3 cellular contexts compared by ENCODE assay signal in the genomic region with DNA sequence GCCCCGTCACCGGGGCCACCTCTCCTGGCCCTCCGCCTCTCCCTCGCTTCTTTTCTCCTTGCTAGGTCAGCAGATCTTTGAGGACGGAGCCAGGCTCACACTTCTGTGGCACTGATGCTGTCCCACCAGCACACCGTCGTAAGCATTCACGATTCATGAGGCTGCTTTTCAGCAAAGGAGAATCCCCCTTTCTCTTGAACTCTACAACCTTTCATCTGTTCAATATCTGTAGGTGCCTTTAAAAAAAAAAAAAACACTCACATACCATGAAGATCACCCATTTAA.
A peak's percentile ranks its signal among the peaks of the same experiment; 100 is the strongest.
TF ChIP-seq lines count a peak whose summit lies in the region.

No MANE protein-coding gene starts in this region.

TF ChIP-seq in HepG2, 621 proteins besides CTCF, POLR2A, EP300 and RAD21:
- TF ChIP-seq SMYD3 (CRISPR knock-in tag; IDR thresholded peaks at IDR 0.05) (no peak), MAFK (conservative IDR thresholded peaks at IDR 0.05 in 1 of 2, IDR thresholded peaks at IDR 0.05 in 1 of 2; ENCODE audit: low read length in 2 of 2) (peak; percentile 4 to 58; a peak in 2 of 4 replicates)

TF ChIP-seq in H1, 55 proteins besides CTCF, POLR2A, EP300 and RAD21:
- TF ChIP-seq ZNF274 (IDR thresholded peaks at IDR 0.05; ENCODE audit: borderline replicate concordance, extremely low read depth, low read length) (no peak), SP2 (IDR thresholded peaks at IDR 0.05; ENCODE audit: low read length) (no peak), SIN3A (conservative IDR thresholded peaks at IDR 0.05 in 1 of 2, IDR thresholded peaks at IDR 0.05 in 1 of 2; ENCODE audit: low read depth in 1 of 2, low read length in 2 of 2) (no peak), CBX5 (IDR thresholded peaks at IDR 0.05; ENCODE audit: low read depth, low read length) (no peak), EZH2 (IDR thresholded peaks at IDR 0.05; ENCODE audit: low read depth, low read length, severe bottlenecking) (no peak), RXRA (IDR thresholded peaks at IDR 0.05; ENCODE audit: insufficient read depth, low read depth, low read length) (no peak)

TF ChIP-seq in HEK293T, 16 proteins besides CTCF, POLR2A, EP300 and RAD21:
- no peak for TF ChIP-seq ZNF384 (IDR thresholded peaks at IDR 0.05)
- TF ChIP-seq L3MBTL2 (conservative IDR thresholded peaks at IDR 0.05): no peak
- no peak for TF ChIP-seq LEF1 (IDR thresholded peaks at IDR 0.05; ENCODE audit: borderline replicate concordance)
- TF ChIP-seq CTBP1 (IDR thresholded peaks at IDR 0.05; ENCODE audit: borderline replicate concordance): no peak
- no peak for TF ChIP-seq FOXA1 (IDR thresholded peaks at IDR 0.05)
- TF ChIP-seq ELF4 (IDR thresholded peaks at IDR 0.05): no peak
- TF ChIP-seq SUZ12 (IDR thresholded peaks at IDR 0.05): no peak
- no peak for TF ChIP-seq FOXM1 (IDR thresholded peaks at IDR 0.05; ENCODE audit: borderline replicate concordance)
- TF ChIP-seq ARNT (IDR thresholded peaks at IDR 0.05): no peak
- TF ChIP-seq, protein P1, sequence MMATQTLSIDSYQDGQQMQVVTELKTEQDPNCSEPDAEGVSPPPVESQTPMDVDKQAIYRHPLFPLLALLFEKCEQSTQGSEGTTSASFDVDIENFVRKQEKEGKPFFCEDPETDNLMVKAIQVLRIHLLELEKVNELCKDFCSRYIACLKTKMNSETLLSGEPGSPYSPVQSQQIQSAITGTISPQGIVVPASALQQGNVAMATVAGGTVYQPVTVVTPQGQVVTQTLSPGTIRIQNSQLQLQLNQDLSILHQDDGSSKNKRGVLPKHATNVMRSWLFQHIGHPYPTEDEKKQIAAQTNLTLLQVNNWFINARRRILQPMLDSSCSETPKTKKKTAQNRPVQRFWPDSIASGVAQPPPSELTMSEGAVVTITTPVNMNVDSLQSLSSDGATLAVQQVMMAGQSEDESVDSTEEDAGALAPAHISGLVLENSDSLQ (IDR thresholded peaks at IDR 0.05): no peak
- no peak for TF ChIP-seq NFRKB (IDR thresholded peaks at IDR 0.05)
- TF ChIP-seq HDGF (IDR thresholded peaks at IDR 0.05; ENCODE audit: borderline replicate concordance): no peak
- no peak for TF ChIP-seq SP1 (IDR thresholded peaks at IDR 0.05)
- no peak for TF ChIP-seq TARDBP (IDR thresholded peaks at IDR 0.05)
- no peak for TF ChIP-seq FOXK2 (IDR thresholded peaks at IDR 0.05)
- no peak for TF ChIP-seq BHLHE40 (IDR thresholded peaks at IDR 0.05; ENCODE audit: borderline replicate concordance)
